16 cellular contexts compared by ENCODE assay signal in the genomic region with DNA sequence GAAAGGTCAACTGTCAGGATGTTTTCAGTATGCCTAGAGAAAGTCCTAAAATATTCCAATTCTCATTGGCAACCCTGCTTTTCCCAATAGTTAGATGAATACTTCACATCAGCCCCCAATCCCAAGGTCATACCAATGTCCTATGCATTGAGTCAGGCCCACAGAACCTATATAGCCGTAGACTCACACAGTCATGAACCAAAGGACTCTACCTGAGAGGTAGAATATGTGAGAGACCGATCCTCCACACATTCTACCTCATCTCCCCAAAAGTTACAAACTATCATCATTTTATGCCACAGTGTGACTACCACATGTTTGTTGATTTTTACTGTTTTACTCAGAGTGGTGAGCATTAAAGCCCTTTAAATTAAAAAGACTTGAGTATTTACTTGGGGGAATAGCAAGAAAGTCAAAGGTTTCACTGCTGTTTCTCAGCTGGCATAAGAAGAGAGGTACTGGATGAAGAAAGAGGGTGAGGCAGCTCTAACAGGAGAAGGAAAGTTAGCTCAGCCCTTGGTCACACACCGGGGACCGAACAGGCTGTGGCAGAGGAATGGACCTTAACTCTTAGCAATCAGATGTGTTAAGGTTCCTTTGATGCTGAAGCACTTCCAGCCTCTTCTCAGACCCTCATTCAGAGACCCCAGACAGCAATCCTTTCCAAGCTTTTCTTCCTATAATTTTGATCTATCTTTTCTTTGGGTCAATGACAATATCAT. TPM values are rescaled to one million over a fixed set of nuclear protein-coding genes. Genes with fewer than 3 reads are reported as not detected.
DNase-seq lines count a peak whose midpoint lies in the region; ATAC-seq and TF ChIP-seq lines count a peak whose summit lies in the region.
"Had no signal": no experiment of that assay in that cellular context is flagged by ENCODE, and none has a peak within 500 bp of the region (broad histone marks: within the 10 kb centered on the region; RNA-seq: fewer than 3 reads in every experiment).

No MANE protein-coding gene starts in this region.

- H3K36me3 ChIP-seq in Loucy (ENCODE audit: insufficient read depth, low read length) (no peaks in the 10 kb centered on the region), right lobe of liver (no peaks in the 10 kb centered on the region), transverse colon (no peaks in the 10 kb centered on the region), left ventricle myocardium inferior (no peaks in the 10 kb centered on the region)

- TF ChIP-seq CTCF in activated CD8-positive, alpha-beta T cell treated with anti-CD3 and anti-CD28 coated beads for 36 hours (IDR thresholded peaks at IDR 0.05): no peak
- no peak for TF ChIP-seq CTCF in Loucy (conservative IDR thresholded peaks at IDR 0.05; ENCODE audit: low read length)
- TF ChIP-seq CTCF in right lobe of liver (IDR thresholded peaks at IDR 0.05): no peak
- no peak for TF ChIP-seq CTCF in transverse colon (IDR thresholded peaks at IDR 0.05)
- TF ChIP-seq CTCF in left ventricle myocardium inferior (IDR thresholded peaks at IDR 0.05; ENCODE audit: borderline replicate concordance): no peak

- H4K20me1 ChIP-seq in Loucy (ENCODE audit: insufficient read depth, low read length, poor library complexity, severe bottlenecking): no peaks in the 10 kb centered on the region

- WGBS in right lobe of liver (ENCODE audit: insufficient coverage, low coverage, low lambda C conversion rate, missing lambda C conversion rate): 34% methylated on average over 4 of the region's 4 CpGs
- 59 to 70% methylated on average over 4 of the region's 4 CpGs for WGBS in transverse colon (ENCODE audit: low coverage in 1 of 2), 2 donors

- peaks cover 36% of the 10 kb centered on the region for H3K4me1 Mint-ChIP-seq in activated CD8-positive, alpha-beta T cell treated with anti-CD3 and anti-CD28 coated beads for 36 hours (ENCODE audit: low read depth)
- peaks cover 36% of the 10 kb centered on the region for H3K4me1 Mint-ChIP-seq in activated CD8-positive, alpha-beta T cell treated with anti-CD3 and anti-CD28 coated beads, Interleukin-2, amount 10 ng/mL, durations not matched to agents 7 days and 5 days (ENCODE audit: low read depth)

- peaks cover 9% of the 10 kb centered on the region for H3K36me3 Mint-ChIP-seq in activated CD8-positive, alpha-beta T cell treated with anti-CD3 and anti-CD28 coated beads for 36 hours (ENCODE audit: low read depth)
- peaks cover 8% of the 10 kb centered on the region for H3K36me3 Mint-ChIP-seq in activated CD8-positive, alpha-beta T cell treated with anti-CD3 and anti-CD28 coated beads, Interleukin-2, amount 10 ng/mL, durations not matched to agents 7 days and 5 days (ENCODE audit: low read depth)

- in situ Hi-C loops in transverse colon (cut with MboI; ENCODE audit: low pct_ligation_motif_present in 1 of 4, low pct_unique_long_range_greater_than_20kb in 1 of 4, low sequenced_read_pairs in 3 of 4): no loop called here

- no peak for TF ChIP-seq EP300 in transverse colon (IDR thresholded peaks at IDR 0.05; ENCODE audit: low read depth)

- no peaks in the 10 kb centered on the region for H3K9me2 ChIP-seq in Loucy (replicated peaks; ENCODE audit: low read depth, low read length)

- H3K27ac Mint-ChIP-seq in activated CD8-positive, alpha-beta T cell treated with anti-CD3 and anti-CD28 coated beads for 36 hours: no peak overlapping the region
- no peak overlapping the region for H3K27ac Mint-ChIP-seq in activated CD8-positive, alpha-beta T cell treated with anti-CD3 and anti-CD28 coated beads, Interleukin-2, amount 10 ng/mL, durations not matched to agents 7 days and 5 days

- no peak overlapping the region for H2AFZ ChIP-seq in Loucy (ENCODE audit: low read length)

- peaks cover 75% of the 10 kb centered on the region for H3K4me1 ChIP-seq in Loucy (ENCODE audit: insufficient read depth, low read length, poor library complexity, severe bottlenecking)
- no peaks in the 10 kb centered on the region for H3K4me1 ChIP-seq in right lobe of liver
- peaks cover 0 to 3% (median 0%) of the 10 kb centered on the region in 4 donors for H3K4me1 ChIP-seq in transverse colon
- H3K4me1 ChIP-seq in left ventricle myocardium inferior: no peaks in the 10 kb centered on the region

- H3K27ac ChIP-seq in right lobe of liver (peak overlapping the region in 2 of 3 donors; percentile 6 to 47), transverse colon (peak overlapping the region; percentile 60 to 77 (median 70)), left ventricle myocardium inferior (replicated peaks) (no peak overlapping the region)

- peak; percentile 37 for DNase-seq in activated CD8-positive, alpha-beta T cell treated with anti-CD3 and anti-CD28 coated beads for 36 hours
- DNase-seq in activated CD8-positive, alpha-beta T cell treated with anti-CD3 and anti-CD28 coated beads, Interleukin-2, amount 10 ng/mL, durations not matched to agents 7 days and 5 days: no peak
- DNase-seq in right lobe of liver: no peak
- DNase-seq in transverse colon: no peak
- DNase-seq in DMS79 (lab: John Stamatoyannopoulos, UW): no peak
- no peak for DNase-seq in left ventricle myocardium inferior
- DNase-seq: left colon; NCI-H1092; NCI-H2107; NCI-H69; stimulated activated CD4-positive, alpha-beta T cell treated with anti-CD3 and anti-CD28 coated beads, Interleukin-12 subunit alpha, Interleukin-12 subunit beta, amount 100 ng/mL, for 4 hours; stimulated activated naive CD4-positive, alpha-beta T cell treated with Interleukin-2 at 50 U/mL for 16 hours had no signal

- 0 out of 2 replicates have a peak, but pooled peaks cover 7% of the 10 kb centered on the region for H3F3A ChIP-seq in Loucy (ENCODE audit: low read depth)

- intact Hi-C loops in activated CD8-positive, alpha-beta T cell treated with anti-CD3 and anti-CD28 coated beads for 36 hours (cut with micrococcal nuclease): loop anchor here (5.0 kb wide), 1 partner anchor 83 kb away; no protein-coding TSS in a partner anchor
- intact Hi-C loops in right lobe of liver (cut with DNase I) (loop anchor here in 1 of 2 donors (10.0 kb wide), 1 partner anchor 114 kb away; no protein-coding TSS in a partner anchor), transverse colon (cut with DNase I; ENCODE audit: low total_unique reads) (no loop called here), left ventricle myocardium inferior (cut with micrococcal nuclease) (no loop called here)

- H3K79me2 ChIP-seq in Loucy (ENCODE audit: insufficient read depth, low read length): peaks cover 50% of the 10 kb centered on the region

- H3K9me3 ChIP-seq in Loucy (ENCODE audit: insufficient read depth, low read depth, low read length): no peaks in the 10 kb centered on the region
- no peaks in the 10 kb centered on the region for H3K9me3 ChIP-seq in right lobe of liver
- H3K9me3 ChIP-seq in transverse colon: no peaks in the 10 kb centered on the region
- no peaks in the 10 kb centered on the region for H3K9me3 ChIP-seq in left ventricle myocardium inferior (replicated peaks)

- CTCF ChIA-PET in activated CD8-positive, alpha-beta T cell treated with anti-CD3 and anti-CD28 coated beads for 36 hours (lab: Charles Lee): interaction anchor here (1.9 to 6.7 kb wide), 6 partner anchors 14 to 88 kb away, joined by 7 to 94 read pairs (median 26); no protein-coding TSS in a partner anchor
- CTCF ChIA-PET in activated CD8-positive, alpha-beta T cell treated with anti-CD3 and anti-CD28 coated beads, Interleukin-2, amount 10 ng/mL, durations not matched to agents 7 days and 5 days (lab: Charles Lee): interaction anchor here (0.7 to 6.7 kb wide), 14 partner anchors 11 to 279 kb away, joined by 3 to 147 read pairs (median 4); no protein-coding TSS in a partner anchor

- no peaks in the 10 kb centered on the region for H3K9me3 Mint-ChIP-seq in activated CD8-positive, alpha-beta T cell treated with anti-CD3 and anti-CD28 coated beads for 36 hours
- no peaks in the 10 kb centered on the region for H3K9me3 Mint-ChIP-seq in activated CD8-positive, alpha-beta T cell treated with anti-CD3 and anti-CD28 coated beads, Interleukin-2, amount 10 ng/mL, durations not matched to agents 7 days and 5 days (ENCODE audit: insufficient read depth)

- H3K27me3 Mint-ChIP-seq in activated CD8-positive, alpha-beta T cell treated with anti-CD3 and anti-CD28 coated beads for 36 hours: no peaks in the 10 kb centered on the region
- H3K27me3 Mint-ChIP-seq in activated CD8-positive, alpha-beta T cell treated with anti-CD3 and anti-CD28 coated beads, Interleukin-2, amount 10 ng/mL, durations not matched to agents 7 days and 5 days (ENCODE audit: low read depth): no peaks in the 10 kb centered on the region

- H3K4me2 ChIP-seq in Loucy (ENCODE audit: low read depth, low read length, poor library complexity, severe bottlenecking): peak overlapping the region; percentile 95

- H3K27me3 ChIP-seq in Loucy (ENCODE audit: insufficient read depth, low read length, poor library complexity, severe bottlenecking) (no peaks in the 10 kb centered on the region), right lobe of liver (no peaks in the 10 kb centered on the region), transverse colon (no peaks in the 10 kb centered on the region), left ventricle myocardium inferior (ENCODE audit: low read depth) (peaks cover 49% of the 10 kb centered on the region)

- no peak overlapping the region for H3K4me3 Mint-ChIP-seq in activated CD8-positive, alpha-beta T cell treated with anti-CD3 and anti-CD28 coated beads for 36 hours
- no peak overlapping the region for H3K4me3 Mint-ChIP-seq in activated CD8-positive, alpha-beta T cell treated with anti-CD3 and anti-CD28 coated beads, Interleukin-2, amount 10 ng/mL, durations not matched to agents 7 days and 5 days

- TF ChIP-seq POLR2A in right lobe of liver (IDR thresholded peaks at IDR 0.05): no peak
- TF ChIP-seq POLR2A in transverse colon (IDR thresholded peaks at IDR 0.05): no peak

- H3K4me3 ChIP-seq in Loucy (ENCODE audit: low read length, poor library complexity, severe bottlenecking) (peak overlapping the region; percentile 82), right lobe of liver (peak overlapping the region in 2 of 3 donors; percentile 7 to 37), transverse colon (peak overlapping the region in 2 of 4 donors; percentile 12 to 42), left ventricle myocardium inferior (no peak overlapping the region)

- H3K9ac ChIP-seq in Loucy (ENCODE audit: low read depth, low read length, poor library complexity, severe bottlenecking): peak overlapping the region; percentile 78

- POLR2A ChIA-PET in activated CD8-positive, alpha-beta T cell treated with anti-CD3 and anti-CD28 coated beads for 36 hours (lab: Charles Lee): interaction anchor here (0.7 to 3.3 kb wide), 10 partner anchors 13 to 88 kb away, joined by 3 to 21 read pairs (median 4); no protein-coding TSS in a partner anchor
- POLR2A ChIA-PET in activated CD8-positive, alpha-beta T cell treated with anti-CD3 and anti-CD28 coated beads, Interleukin-2, amount 10 ng/mL, durations not matched to agents 7 days and 5 days (lab: Charles Lee): interaction anchor here (0.7 to 4.2 kb wide), 13 partner anchors 8 to 359 kb away, joined by 3 to 44 read pairs (median 5); partner anchors contain the start of genes ARHGAP30, LY9, SLAMF7 and USF1

- no peak for ATAC-seq in activated CD8-positive, alpha-beta T cell treated with anti-CD3 and anti-CD28 coated beads for 36 hours
- ATAC-seq in activated CD8-positive, alpha-beta T cell treated with anti-CD3 and anti-CD28 coated beads, Interleukin-2, amount 10 ng/mL, durations not matched to agents 7 days and 5 days: no peak
- ATAC-seq in right lobe of liver (no peak), GM18517 (IDR thresholded peaks at IDR 0.05; ENCODE audit: unreplicated experiment) (no peak)
- ATAC-seq: left colon had no signal

RNA-seq across cellular contexts. Expression of gene CD48, which starts 0.9 kb away (rescaled TPM):
- total RNA-seq in activated CD8-positive, alpha-beta T cell treated with anti-CD3 and anti-CD28 coated beads for 36 hours: 100 to 1,000 TPM; 379 to 388 TPM
- 100 to 1,000 TPM; 325 to 327 TPM for total RNA-seq in activated CD8-positive, alpha-beta T cell treated with anti-CD3 and anti-CD28 coated beads, Interleukin-2, amount 10 ng/mL, durations not matched to agents 7 days and 5 days
- 1 to 10 TPM in 5 of 6 experiments, under 1 TPM in 1; 0.68 to 5.0 (median 3.4) TPM for total RNA-seq in right lobe of liver
- 10 to 100 TPM in 2 of 4 donors, 1 to 10 TPM in 1, not detected in 1; 7.5 to 31.3 (median 17.6) TPM for total RNA-seq in transverse colon
- total RNA-seq in left ventricle myocardium inferior: 1.3 TPM
- total RNA-seq: fibroblast of villous mesenchyme, G401 had no signal

RNA-seq across cellular contexts. Expression of gene SLAMF7, which starts 28.4 kb away (rescaled TPM):
- total RNA-seq in activated CD8-positive, alpha-beta T cell treated with anti-CD3 and anti-CD28 coated beads for 36 hours: 10 to 100 TPM; 90.0 to 93.5 TPM
- total RNA-seq in activated CD8-positive, alpha-beta T cell treated with anti-CD3 and anti-CD28 coated beads, Interleukin-2, amount 10 ng/mL, durations not matched to agents 7 days and 5 days: 100 to 1,000 TPM in 1 of 2 experiments, 10 to 100 TPM in 1; 88.5 to 102 TPM
- 1 to 10 TPM in 3 of 6 experiments, under 1 TPM in 3; 0.74 to 5.2 (median 0.99) TPM for total RNA-seq in right lobe of liver
- total RNA-seq in transverse colon: 10 to 100 TPM in 1 of 4 donors, 1 to 10 TPM in 1, under 1 TPM in 1, not detected in 1; 0.20 to 15.4 (median 2.7) TPM
- total RNA-seq in left ventricle myocardium inferior: 0.36 TPM
- total RNA-seq: fibroblast of villous mesenchyme, G401 had no signal

Comparison
In these comparisons a context has a peak if more than half of its experiments do, and no peak if none do; other contexts are left out.
1. RNA of gene CD48, which starts 0.9 kb away (total RNA-seq): 379 to 388 TPM in activated CD8-positive, alpha-beta T cell treated with anti-CD3 and anti-CD28 coated beads for 36 hours and 325 to 327 TPM in activated CD8-positive, alpha-beta T cell treated with anti-CD3 and anti-CD28 coated beads, Interleukin-2, amount 10 ng/mL, durations not matched to agents 7 days and 5 days; 7.5 to 31.3 TPM in transverse colon, 0.68 to 5.0 TPM in right lobe of liver and 1.3 TPM in left ventricle myocardium inferior (single experiment); every median in the first group is over 10 times any median in the second.
2. RNA of gene SLAMF7, which starts 28.4 kb away (total RNA-seq): 88.5 to 102 TPM in activated CD8-positive, alpha-beta T cell treated with anti-CD3 and anti-CD28 coated beads, Interleukin-2, amount 10 ng/mL, durations not matched to agents 7 days and 5 days and 90.0 to 93.5 TPM in activated CD8-positive, alpha-beta T cell treated with anti-CD3 and anti-CD28 coated beads for 36 hours; 0.20 to 15.4 TPM in transverse colon, 0.74 to 5.2 TPM in right lobe of liver and 0.36 TPM in left ventricle myocardium inferior (single experiment); every median in the first group is over 4 times any median in the second.